Comparison of ENCODE assay signal across 19 cellular contexts in the genomic region with DNA sequence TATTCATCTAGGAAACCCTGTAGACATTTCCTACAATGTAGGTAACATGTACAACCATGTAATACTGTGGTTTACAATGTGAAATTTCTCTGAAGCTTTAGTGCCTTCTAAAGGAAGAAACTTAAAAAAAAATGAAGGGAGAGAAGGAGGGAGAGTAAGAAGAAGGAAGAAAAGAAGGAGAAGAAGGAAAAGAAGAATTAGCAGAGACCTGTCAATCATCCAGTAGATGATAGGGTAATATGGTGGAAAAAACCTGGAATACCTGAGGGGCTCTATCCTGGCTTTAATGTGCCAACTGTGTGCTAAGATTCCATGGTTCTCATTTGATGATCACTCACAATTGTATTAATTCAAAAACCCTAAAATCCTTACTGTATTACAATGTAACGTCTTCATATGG. TPM values are rescaled to one million over a fixed set of nuclear protein-coding genes. Genes with fewer than 3 reads are reported as not detected.
"Had no signal": no experiment of that assay in that cellular context is flagged by ENCODE, and none has a peak within 500 bp of the region (broad histone marks: within the 10 kb centered on the region; RNA-seq: fewer than 3 reads in every experiment).

No MANE protein-coding gene starts in this region.

- H3K4me3 ChIP-seq: ascending aorta, breast epithelium, SK-N-MC, tibial nerve had no signal

- ATAC-seq: left lobe of liver, Right ventricle myocardium inferior had no signal

- H3K27me3 ChIP-seq: ascending aorta, breast epithelium, tibial nerve had no signal

- H3K36me3 ChIP-seq: ascending aorta, breast epithelium, tibial nerve had no signal

- H3K4me1 ChIP-seq: breast epithelium had no signal

- H3K27ac ChIP-seq: ascending aorta, breast epithelium, SK-N-MC, tibial nerve had no signal

- H3K9me3 ChIP-seq: ascending aorta, breast epithelium, tibial nerve had no signal

- DNase-seq: activated CD4-positive, CD25-positive, alpha-beta regulatory T cell; activated CD8-positive, alpha-beta memory T cell treated with anti-CD3 and anti-CD28 coated beads, Interleukin-2, amount 50 U/mL, for 4 hours; activated effector memory CD4-positive, alpha-beta T cell treated with Interleukin-2 at 50 U/mL for 16 hours; cerebellar nuclear complex; effector CD8-positive, alpha-beta T cell; foreskin fibroblast; hippocampal formation; midbrain; stimulated activated CD4-positive, alpha-beta T cell treated with anti-CD3 and anti-CD28 coated beads, Interleukin-1b, Interleukin-23, amount 100 ng/mL, for 48 hours; substantia nigra had no signal

RNA-seq across cellular contexts. Expression of a gene that starts 2.6 kb away (rescaled TPM):
- total RNA-seq: endothelial cell of umbilical vein, lung microvascular endothelial cell had no signal
- polyA plus RNA-seq: endothelial cell of umbilical vein, keratinocyte had no signal
